ENCODE assay signal across 8 cellular contexts in the genomic region with DNA sequence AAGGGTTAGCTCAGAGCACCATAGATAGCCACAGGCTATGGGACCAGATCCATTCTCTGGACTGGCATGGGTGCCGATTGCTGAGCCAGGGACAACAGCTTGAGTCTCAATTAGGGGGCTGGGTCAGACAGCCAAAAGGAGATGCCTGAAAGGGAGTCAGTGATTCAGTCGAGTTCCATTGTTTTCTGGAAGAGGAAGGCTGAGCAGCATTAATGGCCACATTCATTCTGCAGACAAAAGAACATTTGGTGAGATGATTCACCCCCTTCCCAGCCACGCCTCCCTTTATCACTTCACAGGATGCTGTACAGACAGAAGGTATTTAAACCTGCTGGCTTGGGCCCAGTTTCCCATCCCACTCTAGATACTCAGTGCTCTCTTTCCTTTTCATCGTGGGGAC.
DNase-seq lines count a peak whose midpoint lies in the region; ATAC-seq and TF ChIP-seq lines count a peak whose summit lies in the region.

No MANE protein-coding gene starts in this region.

- no peak for TF ChIP-seq CTCF in nephron (IDR thresholded peaks at IDR 0.05; ENCODE audit: unreplicated experiment in 3 of 3)

- no peak for ATAC-seq in activated CD8-positive, alpha-beta memory T cell treated with anti-CD3 and anti-CD28 coated beads, Interleukin-2, amount 10 ng/mL, durations not matched to agents 7 days and 5 days
- ATAC-seq in GM18520 (IDR thresholded peaks at IDR 0.05; ENCODE audit: unreplicated experiment) (no peak), GM21447 (IDR thresholded peaks at IDR 0.05; ENCODE audit: unreplicated experiment) (no peak)

- H3K27ac Mint-ChIP-seq in nephron: peak overlapping the region; percentile 42 to 95 (median 90)
- H3K27ac Mint-ChIP-seq in activated CD8-positive, alpha-beta memory T cell treated with anti-CD3 and anti-CD28 coated beads, Interleukin-2, amount 10 ng/mL, durations not matched to agents 7 days and 5 days: no peak overlapping the region
- H3K27ac Mint-ChIP-seq in activated naive CD4-positive, alpha-beta T cell treated with anti-CD3 and anti-CD28 coated beads, Interleukin-2, amount 10 ng/mL, durations not matched to agents 7 days and 5 days: no peak overlapping the region

- no peaks in the 10 kb centered on the region for H3K36me3 Mint-ChIP-seq in nephron (ENCODE audit: low read depth)
- no peaks in the 10 kb centered on the region for H3K36me3 Mint-ChIP-seq in activated CD8-positive, alpha-beta memory T cell treated with anti-CD3 and anti-CD28 coated beads, Interleukin-2, amount 10 ng/mL, durations not matched to agents 7 days and 5 days
- no peaks in the 10 kb centered on the region for H3K36me3 Mint-ChIP-seq in activated naive CD4-positive, alpha-beta T cell treated with anti-CD3 and anti-CD28 coated beads, Interleukin-2, amount 10 ng/mL, durations not matched to agents 7 days and 5 days

- CTCF ChIA-PET in activated CD8-positive, alpha-beta memory T cell treated with anti-CD3 and anti-CD28 coated beads, Interleukin-2, amount 10 ng/mL, durations not matched to agents 7 days and 5 days (lab: Charles Lee): no interaction called here
- CTCF ChIA-PET in activated naive CD4-positive, alpha-beta T cell treated with anti-CD3 and anti-CD28 coated beads, Interleukin-2, amount 10 ng/mL, durations not matched to agents 7 days and 5 days (lab: Charles Lee): no interaction called here

- peaks cover 3% of the 10 kb centered on the region for H3K9me3 Mint-ChIP-seq in nephron
- no peaks in the 10 kb centered on the region for H3K9me3 Mint-ChIP-seq in activated CD8-positive, alpha-beta memory T cell treated with anti-CD3 and anti-CD28 coated beads, Interleukin-2, amount 10 ng/mL, durations not matched to agents 7 days and 5 days (ENCODE audit: low read depth)
- H3K9me3 Mint-ChIP-seq in activated naive CD4-positive, alpha-beta T cell treated with anti-CD3 and anti-CD28 coated beads, Interleukin-2, amount 10 ng/mL, durations not matched to agents 7 days and 5 days: no peaks in the 10 kb centered on the region

- H3K27me3 Mint-ChIP-seq in nephron (ENCODE audit: low read depth): peaks cover 4% of the 10 kb centered on the region
- peaks cover 10% of the 10 kb centered on the region for H3K27me3 Mint-ChIP-seq in activated CD8-positive, alpha-beta memory T cell treated with anti-CD3 and anti-CD28 coated beads, Interleukin-2, amount 10 ng/mL, durations not matched to agents 7 days and 5 days
- H3K27me3 Mint-ChIP-seq in activated naive CD4-positive, alpha-beta T cell treated with anti-CD3 and anti-CD28 coated beads, Interleukin-2, amount 10 ng/mL, durations not matched to agents 7 days and 5 days: peaks cover 16% of the 10 kb centered on the region

- H3K27ac ChIP-seq in epithelial cell of prostate: peak overlapping the region; percentile 94

- H3K4me1 Mint-ChIP-seq in nephron: peaks cover 29% of the 10 kb centered on the region
- no peaks in the 10 kb centered on the region for H3K4me1 Mint-ChIP-seq in activated CD8-positive, alpha-beta memory T cell treated with anti-CD3 and anti-CD28 coated beads, Interleukin-2, amount 10 ng/mL, durations not matched to agents 7 days and 5 days
- no peaks in the 10 kb centered on the region for H3K4me1 Mint-ChIP-seq in activated naive CD4-positive, alpha-beta T cell treated with anti-CD3 and anti-CD28 coated beads, Interleukin-2, amount 10 ng/mL, durations not matched to agents 7 days and 5 days

- no peak overlapping the region for H3K4me3 Mint-ChIP-seq in nephron
- H3K4me3 Mint-ChIP-seq in activated CD8-positive, alpha-beta memory T cell treated with anti-CD3 and anti-CD28 coated beads, Interleukin-2, amount 10 ng/mL, durations not matched to agents 7 days and 5 days: no peak overlapping the region
- no peak overlapping the region for H3K4me3 Mint-ChIP-seq in activated naive CD4-positive, alpha-beta T cell treated with anti-CD3 and anti-CD28 coated beads, Interleukin-2, amount 10 ng/mL, durations not matched to agents 7 days and 5 days

- DNase-seq in AG20443 (ENCODE audit: low spot score): peak; percentile 84
- DNase-seq in NCI-H2227 treated with DMSO at 0.1 percent for 48 hours (lab: John Stamatoyannopoulos, UW): peak; percentile 35
- DNase-seq in epithelial cell of prostate (ENCODE audit: low read depth, low spot score): peak; percentile 97
- DNase-seq in activated CD8-positive, alpha-beta memory T cell treated with anti-CD3 and anti-CD28 coated beads, Interleukin-2, amount 10 ng/mL, durations not matched to agents 7 days and 5 days: no peak
- DNase-seq in activated naive CD4-positive, alpha-beta T cell treated with anti-CD3 and anti-CD28 coated beads, Interleukin-2, amount 10 ng/mL, durations not matched to agents 7 days and 5 days: no peak

Comparison
In these comparisons a context has a peak if more than half of its experiments do, and no peak if none do; other contexts are left out.
1. DNase-seq: peak in AG20443 (single experiment), NCI-H2227 treated with DMSO at 0.1 percent for 48 hours (single experiment) and epithelial cell of prostate (single experiment); none in activated CD8-positive, alpha-beta memory T cell treated with anti-CD3 and anti-CD28 coated beads, Interleukin-2, amount 10 ng/mL, durations not matched to agents 7 days and 5 days (single experiment) and activated naive CD4-positive, alpha-beta T cell treated with anti-CD3 and anti-CD28 coated beads, Interleukin-2, amount 10 ng/mL, durations not matched to agents 7 days and 5 days (single experiment).
2. H3K27ac Mint-ChIP-seq: peak in nephron (3 of 3); none in activated CD8-positive, alpha-beta memory T cell treated with anti-CD3 and anti-CD28 coated beads, Interleukin-2, amount 10 ng/mL, durations not matched to agents 7 days and 5 days (single experiment) and activated naive CD4-positive, alpha-beta T cell treated with anti-CD3 and anti-CD28 coated beads, Interleukin-2, amount 10 ng/mL, durations not matched to agents 7 days and 5 days (single experiment).